Comparison of ENCODE assay signal across 1 cellular context in the genomic region with DNA sequence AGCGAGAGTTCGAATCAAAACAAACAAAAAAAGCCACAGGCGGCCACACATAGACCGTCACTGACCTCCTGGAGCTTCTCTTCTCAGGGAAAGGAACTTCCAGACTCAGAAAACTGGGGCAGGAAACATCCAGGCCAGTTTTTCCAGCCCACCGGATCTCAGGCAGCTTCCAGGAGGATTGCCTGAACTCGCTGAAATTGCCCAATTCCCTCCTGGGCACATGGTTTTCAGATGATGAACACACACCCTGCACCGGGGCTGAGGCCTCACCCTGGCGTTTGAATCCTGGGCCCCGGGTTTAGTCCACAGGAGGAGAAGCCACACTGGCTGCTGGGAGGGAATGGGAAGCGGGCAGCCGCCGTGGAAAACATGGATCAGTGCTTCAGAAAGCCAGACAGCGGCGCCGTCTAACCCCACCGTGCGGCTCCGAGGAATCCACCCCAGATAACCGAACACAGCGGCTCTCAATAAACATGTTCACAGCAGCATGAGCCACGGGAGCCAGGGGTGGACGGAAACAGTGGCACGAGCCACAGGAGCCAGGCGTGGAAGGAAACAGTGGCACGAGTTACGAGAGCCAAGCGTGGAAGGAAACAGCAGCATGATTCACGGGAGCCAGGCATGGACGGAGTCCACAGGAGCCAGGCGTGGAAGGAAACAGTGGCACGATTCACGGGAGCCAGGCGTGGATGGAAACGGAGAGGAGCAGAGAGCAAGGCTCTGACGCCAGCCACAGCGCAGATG.
TF ChIP-seq lines count a peak whose summit lies in the region.

No MANE protein-coding gene starts in this region.

TF ChIP-seq in HepG2, 621 proteins besides CTCF, POLR2A, EP300 and RAD21 (continued from another document and continues in another):
- 0 out of 2 replicates have a peak, but pooled peaks have one; percentile 47 for TF ChIP-seq ZNF589 (CRISPR knock-in tag; conservative IDR thresholded peaks at IDR 0.05)
- peak; percentile 44 for TF ChIP-seq YY1 (IDR thresholded peaks at IDR 0.05; ENCODE audit: insufficient read depth, insufficient replicate concordance, low read depth, low read length)
- TF ChIP-seq XBP1 (CRISPR knock-in tag; IDR thresholded peaks at IDR 0.05): no peak
- TF ChIP-seq, protein P1, sequence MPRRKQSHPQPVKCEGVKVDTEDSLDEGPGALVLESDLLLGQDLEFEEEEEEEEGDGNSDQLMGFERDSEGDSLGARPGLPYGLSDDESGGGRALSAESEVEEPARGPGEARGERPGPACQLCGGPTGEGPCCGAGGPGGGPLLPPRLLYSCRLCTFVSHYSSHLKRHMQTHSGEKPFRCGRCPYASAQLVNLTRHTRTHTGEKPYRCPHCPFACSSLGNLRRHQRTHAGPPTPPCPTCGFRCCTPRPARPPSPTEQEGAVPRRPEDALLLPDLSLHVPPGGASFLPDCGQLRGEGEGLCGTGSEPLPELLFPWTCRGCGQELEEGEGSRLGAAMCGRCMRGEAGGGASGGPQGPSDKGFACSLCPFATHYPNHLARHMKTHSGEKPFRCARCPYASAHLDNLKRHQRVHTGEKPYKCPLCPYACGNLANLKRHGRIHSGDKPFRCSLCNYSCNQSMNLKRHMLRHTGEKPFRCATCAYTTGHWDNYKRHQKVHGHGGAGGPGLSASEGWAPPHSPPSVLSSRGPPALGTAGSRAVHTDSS (CRISPR knock-in tag; conservative IDR thresholded peaks at IDR 0.05): no peak
- TF ChIP-seq ZSCAN25 (CRISPR knock-in tag; IDR thresholded peaks at IDR 0.05): peak; percentile 60; the same call in 1 of the 2 replicates
- no peak for TF ChIP-seq ZNF619 (CRISPR knock-in tag; IDR thresholded peaks at IDR 0.05)
- 0 out of 2 replicates have a peak, but pooled peaks have one; percentile 51 for TF ChIP-seq CENPT (CRISPR knock-in tag; IDR thresholded peaks at IDR 0.05; ENCODE audit: low read depth)
- TF ChIP-seq ZNF136 (CRISPR knock-in tag; IDR thresholded peaks at IDR 0.05; ENCODE audit: low read depth): 0 out of 2 replicates have a peak, but pooled peaks have one; percentile 72
- TF ChIP-seq TSC22D2 (CRISPR knock-in tag; IDR thresholded peaks at IDR 0.05; ENCODE audit: borderline replicate concordance): peak; percentile 76; the same call in 1 of the 2 replicates
- TF ChIP-seq KLF15 (CRISPR knock-in tag; IDR thresholded peaks at IDR 0.05; ENCODE audit: borderline replicate concordance): no peak
- no peak for TF ChIP-seq ZNF382 (CRISPR knock-in tag; IDR thresholded peaks at IDR 0.05; ENCODE audit: borderline replicate concordance)
- TF ChIP-seq THYN1 (CRISPR knock-in tag; IDR thresholded peaks at IDR 0.05; ENCODE audit: borderline replicate concordance, low read depth): no peak
- peak; percentile 84 for TF ChIP-seq ZNF501 (CRISPR knock-in tag; IDR thresholded peaks at IDR 0.05)
- TF ChIP-seq SAP130 (CRISPR knock-in tag; IDR thresholded peaks at IDR 0.05; ENCODE audit: low read depth): peak; percentile 93
- TF ChIP-seq, protein P2, sequence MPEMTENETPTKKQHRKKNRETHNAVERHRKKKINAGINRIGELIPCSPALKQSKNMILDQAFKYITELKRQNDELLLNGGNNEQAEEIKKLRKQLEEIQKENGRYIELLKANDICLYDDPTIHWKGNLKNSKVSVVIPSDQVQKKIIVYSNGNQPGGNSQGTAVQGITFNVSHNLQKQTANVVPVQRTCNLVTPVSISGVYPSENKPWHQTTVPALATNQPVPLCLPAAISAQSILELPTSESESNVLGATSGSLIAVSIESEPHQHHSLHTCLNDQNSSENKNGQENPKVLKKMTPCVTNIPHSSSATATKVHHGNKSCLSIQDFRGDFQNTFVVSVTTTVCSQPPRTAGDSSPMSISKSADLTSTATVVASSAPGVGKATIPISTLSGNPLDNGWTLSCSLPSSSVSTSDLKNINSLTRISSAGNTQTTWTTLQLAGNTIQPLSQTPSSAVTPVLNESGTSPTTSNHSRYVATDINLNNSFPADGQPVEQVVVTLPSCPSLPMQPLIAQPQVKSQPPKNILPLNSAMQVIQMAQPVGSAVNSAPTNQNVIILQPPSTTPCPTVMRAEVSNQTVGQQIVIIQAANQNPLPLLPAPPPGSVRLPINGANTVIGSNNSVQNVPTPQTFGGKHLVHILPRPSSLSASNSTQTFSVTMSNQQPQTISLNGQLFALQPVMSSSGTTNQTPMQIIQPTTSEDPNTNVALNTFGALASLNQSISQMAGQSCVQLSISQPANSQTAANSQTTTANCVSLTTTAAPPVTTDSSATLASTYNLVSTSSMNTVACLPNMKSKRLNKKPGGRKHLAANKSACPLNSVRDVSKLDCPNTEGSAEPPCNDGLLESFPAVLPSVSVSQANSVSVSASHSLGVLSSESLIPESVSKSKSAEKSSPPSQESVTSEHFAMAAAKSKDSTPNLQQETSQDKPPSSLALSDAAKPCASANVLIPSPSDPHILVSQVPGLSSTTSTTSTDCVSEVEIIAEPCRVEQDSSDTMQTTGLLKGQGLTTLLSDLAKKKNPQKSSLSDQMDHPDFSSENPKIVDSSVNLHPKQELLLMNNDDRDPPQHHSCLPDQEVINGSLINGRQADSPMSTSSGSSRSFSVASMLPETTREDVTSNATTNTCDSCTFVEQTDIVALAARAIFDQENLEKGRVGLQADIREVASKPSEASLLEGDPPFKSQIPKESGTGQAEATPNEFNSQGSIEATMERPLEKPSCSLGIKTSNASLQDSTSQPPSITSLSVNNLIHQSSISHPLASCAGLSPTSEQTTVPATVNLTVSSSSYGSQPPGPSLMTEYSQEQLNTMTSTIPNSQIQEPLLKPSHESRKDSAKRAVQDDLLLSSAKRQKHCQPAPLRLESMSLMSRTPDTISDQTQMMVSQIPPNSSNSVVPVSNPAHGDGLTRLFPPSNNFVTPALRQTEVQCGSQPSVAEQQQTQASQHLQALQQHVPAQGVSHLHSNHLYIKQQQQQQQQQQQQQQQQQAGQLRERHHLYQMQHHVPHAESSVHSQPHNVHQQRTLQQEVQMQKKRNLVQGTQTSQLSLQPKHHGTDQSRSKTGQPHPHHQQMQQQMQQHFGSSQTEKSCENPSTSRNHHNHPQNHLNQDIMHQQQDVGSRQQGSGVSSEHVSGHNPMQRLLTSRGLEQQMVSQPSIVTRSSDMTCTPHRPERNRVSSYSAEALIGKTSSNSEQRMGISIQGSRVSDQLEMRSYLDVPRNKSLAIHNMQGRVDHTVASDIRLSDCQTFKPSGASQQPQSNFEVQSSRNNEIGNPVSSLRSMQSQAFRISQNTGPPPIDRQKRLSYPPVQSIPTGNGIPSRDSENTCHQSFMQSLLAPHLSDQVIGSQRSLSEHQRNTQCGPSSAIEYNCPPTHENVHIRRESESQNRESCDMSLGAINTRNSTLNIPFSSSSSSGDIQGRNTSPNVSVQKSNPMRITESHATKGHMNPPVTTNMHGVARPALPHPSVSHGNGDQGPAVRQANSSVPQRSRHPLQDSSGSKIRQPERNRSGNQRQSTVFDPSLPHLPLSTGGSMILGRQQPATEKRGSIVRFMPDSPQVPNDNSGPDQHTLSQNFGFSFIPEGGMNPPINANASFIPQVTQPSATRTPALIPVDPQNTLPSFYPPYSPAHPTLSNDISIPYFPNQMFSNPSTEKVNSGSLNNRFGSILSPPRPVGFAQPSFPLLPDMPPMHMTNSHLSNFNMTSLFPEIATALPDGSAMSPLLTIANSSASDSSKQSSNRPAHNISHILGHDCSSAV (CRISPR knock-in tag; IDR thresholded peaks at IDR 0.05; ENCODE audit: borderline replicate concordance): no peak
- TF ChIP-seq, protein P3, sequence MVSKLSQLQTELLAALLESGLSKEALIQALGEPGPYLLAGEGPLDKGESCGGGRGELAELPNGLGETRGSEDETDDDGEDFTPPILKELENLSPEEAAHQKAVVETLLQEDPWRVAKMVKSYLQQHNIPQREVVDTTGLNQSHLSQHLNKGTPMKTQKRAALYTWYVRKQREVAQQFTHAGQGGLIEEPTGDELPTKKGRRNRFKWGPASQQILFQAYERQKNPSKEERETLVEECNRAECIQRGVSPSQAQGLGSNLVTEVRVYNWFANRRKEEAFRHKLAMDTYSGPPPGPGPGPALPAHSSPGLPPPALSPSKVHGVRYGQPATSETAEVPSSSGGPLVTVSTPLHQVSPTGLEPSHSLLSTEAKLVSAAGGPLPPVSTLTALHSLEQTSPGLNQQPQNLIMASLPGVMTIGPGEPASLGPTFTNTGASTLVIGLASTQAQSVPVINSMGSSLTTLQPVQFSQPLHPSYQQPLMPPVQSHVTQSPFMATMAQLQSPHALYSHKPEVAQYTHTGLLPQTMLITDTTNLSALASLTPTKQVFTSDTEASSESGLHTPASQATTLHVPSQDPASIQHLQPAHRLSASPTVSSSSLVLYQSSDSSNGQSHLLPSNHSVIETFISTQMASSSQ (IDR thresholded peaks at IDR 0.05; ENCODE audit: low read depth): no peak
- TF ChIP-seq, protein P3 (CRISPR knock-in tag; IDR thresholded peaks at IDR 0.05; ENCODE audit: borderline replicate concordance): peak; percentile 34; the same call in 1 of the 2 replicates
- peak; percentile 80; the same call in 1 of the 2 replicates for TF ChIP-seq HDAC2 (CRISPR knock-in tag; IDR thresholded peaks at IDR 0.05)
- no peak for TF ChIP-seq TAF15 (IDR thresholded peaks at IDR 0.05; ENCODE audit: low read depth, low read length, poor library complexity, severe bottlenecking)
- peak; percentile 67; the same call in 1 of the 2 replicates for TF ChIP-seq NFKB2 (CRISPR knock-in tag; IDR thresholded peaks at IDR 0.05; ENCODE audit: borderline replicate concordance)
- TF ChIP-seq, protein P4, sequence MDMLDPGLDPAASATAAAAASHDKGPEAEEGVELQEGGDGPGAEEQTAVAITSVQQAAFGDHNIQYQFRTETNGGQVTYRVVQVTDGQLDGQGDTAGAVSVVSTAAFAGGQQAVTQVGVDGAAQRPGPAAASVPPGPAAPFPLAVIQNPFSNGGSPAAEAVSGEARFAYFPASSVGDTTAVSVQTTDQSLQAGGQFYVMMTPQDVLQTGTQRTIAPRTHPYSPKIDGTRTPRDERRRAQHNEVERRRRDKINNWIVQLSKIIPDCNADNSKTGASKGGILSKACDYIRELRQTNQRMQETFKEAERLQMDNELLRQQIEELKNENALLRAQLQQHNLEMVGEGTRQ (IDR thresholded peaks at IDR 0.05; ENCODE audit: low read depth, low read length): no peak
- TF ChIP-seq, protein P4 (CRISPR knock-in tag; IDR thresholded peaks at IDR 0.05; ENCODE audit: borderline replicate concordance): no peak
- TF ChIP-seq, protein P5, sequence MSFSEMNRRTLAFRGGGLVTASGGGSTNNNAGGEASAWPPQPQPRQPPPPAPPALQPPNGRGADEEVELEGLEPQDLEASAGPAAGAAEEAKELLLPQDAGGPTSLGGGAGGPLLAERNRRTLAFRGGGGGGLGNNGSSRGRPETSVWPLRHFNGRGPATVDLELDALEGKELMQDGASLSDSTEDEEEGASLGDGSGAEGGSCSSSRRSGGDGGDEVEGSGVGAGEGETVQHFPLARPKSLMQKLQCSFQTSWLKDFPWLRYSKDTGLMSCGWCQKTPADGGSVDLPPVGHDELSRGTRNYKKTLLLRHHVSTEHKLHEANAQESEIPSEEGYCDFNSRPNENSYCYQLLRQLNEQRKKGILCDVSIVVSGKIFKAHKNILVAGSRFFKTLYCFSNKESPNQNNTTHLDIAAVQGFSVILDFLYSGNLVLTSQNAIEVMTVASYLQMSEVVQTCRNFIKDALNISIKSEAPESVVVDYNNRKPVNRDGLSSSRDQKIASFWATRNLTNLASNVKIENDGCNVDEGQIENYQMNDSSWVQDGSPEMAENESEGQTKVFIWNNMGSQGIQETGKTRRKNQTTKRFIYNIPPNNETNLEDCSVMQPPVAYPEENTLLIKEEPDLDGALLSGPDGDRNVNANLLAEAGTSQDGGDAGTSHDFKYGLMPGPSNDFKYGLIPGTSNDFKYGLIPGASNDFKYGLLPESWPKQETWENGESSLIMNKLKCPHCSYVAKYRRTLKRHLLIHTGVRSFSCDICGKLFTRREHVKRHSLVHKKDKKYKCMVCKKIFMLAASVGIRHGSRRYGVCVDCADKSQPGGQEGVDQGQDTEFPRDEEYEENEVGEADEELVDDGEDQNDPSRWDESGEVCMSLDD (CRISPR knock-in tag; IDR thresholded peaks at IDR 0.05; ENCODE audit: borderline replicate concordance): no peak
- TF ChIP-seq, protein P6, sequence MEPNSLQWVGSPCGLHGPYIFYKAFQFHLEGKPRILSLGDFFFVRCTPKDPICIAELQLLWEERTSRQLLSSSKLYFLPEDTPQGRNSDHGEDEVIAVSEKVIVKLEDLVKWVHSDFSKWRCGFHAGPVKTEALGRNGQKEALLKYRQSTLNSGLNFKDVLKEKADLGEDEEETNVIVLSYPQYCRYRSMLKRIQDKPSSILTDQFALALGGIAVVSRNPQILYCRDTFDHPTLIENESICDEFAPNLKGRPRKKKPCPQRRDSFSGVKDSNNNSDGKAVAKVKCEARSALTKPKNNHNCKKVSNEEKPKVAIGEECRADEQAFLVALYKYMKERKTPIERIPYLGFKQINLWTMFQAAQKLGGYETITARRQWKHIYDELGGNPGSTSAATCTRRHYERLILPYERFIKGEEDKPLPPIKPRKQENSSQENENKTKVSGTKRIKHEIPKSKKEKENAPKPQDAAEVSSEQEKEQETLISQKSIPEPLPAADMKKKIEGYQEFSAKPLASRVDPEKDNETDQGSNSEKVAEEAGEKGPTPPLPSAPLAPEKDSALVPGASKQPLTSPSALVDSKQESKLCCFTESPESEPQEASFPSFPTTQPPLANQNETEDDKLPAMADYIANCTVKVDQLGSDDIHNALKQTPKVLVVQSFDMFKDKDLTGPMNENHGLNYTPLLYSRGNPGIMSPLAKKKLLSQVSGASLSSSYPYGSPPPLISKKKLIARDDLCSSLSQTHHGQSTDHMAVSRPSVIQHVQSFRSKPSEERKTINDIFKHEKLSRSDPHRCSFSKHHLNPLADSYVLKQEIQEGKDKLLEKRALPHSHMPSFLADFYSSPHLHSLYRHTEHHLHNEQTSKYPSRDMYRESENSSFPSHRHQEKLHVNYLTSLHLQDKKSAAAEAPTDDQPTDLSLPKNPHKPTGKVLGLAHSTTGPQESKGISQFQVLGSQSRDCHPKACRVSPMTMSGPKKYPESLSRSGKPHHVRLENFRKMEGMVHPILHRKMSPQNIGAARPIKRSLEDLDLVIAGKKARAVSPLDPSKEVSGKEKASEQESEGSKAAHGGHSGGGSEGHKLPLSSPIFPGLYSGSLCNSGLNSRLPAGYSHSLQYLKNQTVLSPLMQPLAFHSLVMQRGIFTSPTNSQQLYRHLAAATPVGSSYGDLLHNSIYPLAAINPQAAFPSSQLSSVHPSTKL (CRISPR knock-in tag; IDR thresholded peaks at IDR 0.05): peak; percentile 77
- TF ChIP-seq ARNT2 (CRISPR knock-in tag; IDR thresholded peaks at IDR 0.05; ENCODE audit: low read depth): 0 out of 2 replicates have a peak, but pooled peaks have one; percentile 73
- TF ChIP-seq GATAD2A (CRISPR knock-in tag; IDR thresholded peaks at IDR 0.05): peak; percentile 83
- TF ChIP-seq RFXANK (CRISPR knock-in tag; IDR thresholded peaks at IDR 0.05): 0 out of 2 replicates have a peak, but pooled peaks have one; percentile 60
